Comparison of ENCODE assay signal across 8 cellular contexts in genomic region chr7:151012921-151013347, GRCh38. TPM values are rescaled to one million over a fixed set of nuclear protein-coding genes. Genes with fewer than 3 reads are reported as not detected.
A peak's percentile ranks its signal among the peaks of the same experiment; 100 is the strongest.
DNase-seq lines count a peak whose midpoint lies in the region; ATAC-seq and TF ChIP-seq lines count a peak whose summit lies in the region.

No MANE protein-coding gene starts in this region.

- ATAC-seq in effector memory CD8-positive, alpha-beta T cell (replicated peaks) = no peak
- ATAC-seq in natural killer cell treated with Interleukin-12 subunit alpha and Interleukin-12 subunit beta and Interleukin-15 and Interleukin-18, amount 100 ng/mL, for 72 hours = no peak
- no peak for ATAC-seq in HG03469 (IDR thresholded peaks at IDR 0.05; ENCODE audit: unreplicated experiment)

- H3K36me3 ChIP-seq in OCI-LY1 (ENCODE audit: insufficient read depth, low read length) = no peaks in the 10 kb centered on the region

- peaks cover 11% of the 10 kb centered on the region; the same call in 1 of the 2 replicates for H3K27me3 ChIP-seq in OCI-LY1 (ENCODE audit: insufficient read depth, low read length)

- H3K4me3 Mint-ChIP-seq in effector memory CD8-positive, alpha-beta T cell = peak overlapping the region; percentile 26 to 46
- H3K4me3 Mint-ChIP-seq in natural killer cell treated with Interleukin-12 subunit alpha and Interleukin-12 subunit beta and Interleukin-15 and Interleukin-18, amount 100 ng/mL, for 72 hours = peak overlapping the region; percentile 55

- no peaks in the 10 kb centered on the region for H3K9me3 Mint-ChIP-seq in effector memory CD8-positive, alpha-beta T cell
- H3K9me3 Mint-ChIP-seq in natural killer cell treated with Interleukin-12 subunit alpha and Interleukin-12 subunit beta and Interleukin-15 and Interleukin-18, amount 100 ng/mL, for 72 hours = no peaks in the 10 kb centered on the region

- no peaks in the 10 kb centered on the region for H3K9me2 ChIP-seq in OCI-LY1 (ENCODE audit: low read depth, low read length)

- H3K9me3 ChIP-seq in OCI-LY1 (ENCODE audit: low read length) = no peaks in the 10 kb centered on the region

- H3K27me3 Mint-ChIP-seq in effector memory CD8-positive, alpha-beta T cell = peaks cover 0 to 2% of the 10 kb centered on the region in 2 donors
- peaks cover 3 to 5% of the 10 kb centered on the region in 2 donors for H3K27me3 Mint-ChIP-seq in natural killer cell treated with Interleukin-12 subunit alpha and Interleukin-12 subunit beta and Interleukin-15 and Interleukin-18, amount 100 ng/mL, for 72 hours

- H3K4me1 Mint-ChIP-seq in effector memory CD8-positive, alpha-beta T cell (ENCODE audit: low read depth in 2 of 2) = peaks cover 51 to 54% of the 10 kb centered on the region in 2 donors
- peaks cover 39 to 48% of the 10 kb centered on the region in 2 donors for H3K4me1 Mint-ChIP-seq in natural killer cell treated with Interleukin-12 subunit alpha and Interleukin-12 subunit beta and Interleukin-15 and Interleukin-18, amount 100 ng/mL, for 72 hours (ENCODE audit: low read depth in 2 of 2)

- H3K4me3 ChIP-seq in OCI-LY1 (ENCODE audit: low read depth, low read length, poor library complexity, severe bottlenecking) = no peak overlapping the region

- H3K4me1 ChIP-seq in OCI-LY1 (ENCODE audit: insufficient read depth, low read length, severe bottlenecking) = peaks cover 28% of the 10 kb centered on the region

- no peaks in the 10 kb centered on the region for H3K79me2 ChIP-seq in OCI-LY1 (ENCODE audit: insufficient read depth, low read length)

- peak; percentile 36 for DNase-seq in activated CD4-positive, alpha-beta T cell treated with anti-CD3 and anti-CD28 coated beads for 48 hours
- DNase-seq in activated CD4-positive, alpha-beta T cell treated with anti-CD3 and anti-CD28 coated beads, Interleukin-2, amount 50 U/mL, for 4 hours = no peak
- DNase-seq in effector memory CD8-positive, alpha-beta T cell = no peak
- DNase-seq in natural killer cell treated with Interleukin-12 subunit alpha and Interleukin-12 subunit beta and Interleukin-15 and Interleukin-18, amount 100 ng/mL, for 72 hours (ENCODE audit: low spot score) = no peak
- DNase-seq in NCI-H2227 (lab: John Stamatoyannopoulos, UW; ENCODE audit: unreplicated experiment) (no peak), NCI-H1694 (lab: John Stamatoyannopoulos, UW) (no peak)

- no peaks in the 10 kb centered on the region for H3F3A ChIP-seq in OCI-LY1 (ENCODE audit: insufficient read depth, low read length)

- H3K9ac ChIP-seq in OCI-LY1 (ENCODE audit: low read length) = no peak overlapping the region

- peak; percentile 43; the same call in 1 of the 2 replicates for TF ChIP-seq CTCF in OCI-LY1 (IDR thresholded peaks at IDR 0.05; ENCODE audit: low read length)

- no peak overlapping the region for H2AFZ ChIP-seq in OCI-LY1 (ENCODE audit: low read length)

- H3K36me3 Mint-ChIP-seq in effector memory CD8-positive, alpha-beta T cell (ENCODE audit: insufficient read depth) = peaks cover 34% of the 10 kb centered on the region
- no peaks in the 10 kb centered on the region for H3K36me3 Mint-ChIP-seq in natural killer cell treated with Interleukin-12 subunit alpha and Interleukin-12 subunit beta and Interleukin-15 and Interleukin-18, amount 100 ng/mL, for 72 hours

- H3K27ac Mint-ChIP-seq in effector memory CD8-positive, alpha-beta T cell = peak overlapping the region; percentile 97 to 98
- no peak overlapping the region for H3K27ac Mint-ChIP-seq in natural killer cell treated with Interleukin-12 subunit alpha and Interleukin-12 subunit beta and Interleukin-15 and Interleukin-18, amount 100 ng/mL, for 72 hours

- H4K20me1 ChIP-seq in OCI-LY1 (ENCODE audit: insufficient read depth, low read length) = no peaks in the 10 kb centered on the region

- no peak overlapping the region for H3K27ac ChIP-seq in OCI-LY1 (ENCODE audit: low read depth, low read length, poor library complexity, severe bottlenecking)

- peak overlapping the region; percentile 5; the same call in 1 of the 2 replicates for H3K4me2 ChIP-seq in OCI-LY1 (ENCODE audit: low read length)

RNA-seq across cellular contexts. Expression of gene ATG9B, which starts 11.4 kb away (rescaled TPM):
- 1 to 10 TPM; 2.5 to 2.7 TPM for total RNA-seq in natural killer cell treated with Interleukin-12 subunit alpha and Interleukin-12 subunit beta and Interleukin-15 and Interleukin-18, amount 100 ng/mL, for 72 hours

RNA-seq across cellular contexts. Expression of gene ABCB8, which starts 15.3 kb away (rescaled TPM):
- 10 to 100 TPM; 43.1 to 82.8 TPM for total RNA-seq in natural killer cell treated with Interleukin-12 subunit alpha and Interleukin-12 subunit beta and Interleukin-15 and Interleukin-18, amount 100 ng/mL, for 72 hours

RNA-seq across cellular contexts. Expression of gene NOS3, which starts 22.1 kb away (rescaled TPM):
- total RNA-seq in natural killer cell treated with Interleukin-12 subunit alpha and Interleukin-12 subunit beta and Interleukin-15 and Interleukin-18, amount 100 ng/mL, for 72 hours = 1 to 10 TPM; 1.2 to 8.0 TPM

RNA-seq across cellular contexts. Expression of gene KCNH2, which starts 34.8 kb away (rescaled TPM):
- total RNA-seq in natural killer cell treated with Interleukin-12 subunit alpha and Interleukin-12 subunit beta and Interleukin-15 and Interleukin-18, amount 100 ng/mL, for 72 hours = under 1 TPM in 1 of 2 donors, not detected in 1; 0.22 TPM

RNA-seq across cellular contexts. Expression of gene ASIC3, which starts 35.4 kb away (rescaled TPM):
- 1 to 10 TPM; 2.8 to 4.7 TPM for total RNA-seq in natural killer cell treated with Interleukin-12 subunit alpha and Interleukin-12 subunit beta and Interleukin-15 and Interleukin-18, amount 100 ng/mL, for 72 hours

Comparison
In these comparisons a context has a peak if more than half of its experiments do, and no peak if none do; other contexts are left out.
1. H3K27ac Mint-ChIP-seq: peak in effector memory CD8-positive, alpha-beta T cell (2 of 2); none in natural killer cell treated with Interleukin-12 subunit alpha and Interleukin-12 subunit beta and Interleukin-15 and Interleukin-18, amount 100 ng/mL, for 72 hours (0 of 2).